16 cellular contexts compared by ENCODE assay signal in genomic region chr5:112084149-112084548, GRCh38.
"Had no signal": no experiment of that assay in that cellular context is flagged by ENCODE, and none has a peak within 500 bp of the region (broad histone marks: within the 10 kb centered on the region; RNA-seq: fewer than 3 reads in every experiment).

No MANE protein-coding gene starts in this region.

- H3K27ac ChIP-seq: brain microvascular endothelial cell, dorsolateral prefrontal cortex, gastroesophageal sphincter, ovary, sigmoid colon, suprapubic skin had no signal

- H3K4me1 Mint-ChIP-seq: activated CD4-positive, alpha-beta T cell treated with anti-CD3 and anti-CD28 coated beads, Interleukin-2, amount 10 ng/mL, durations not matched to agents 7 days and 5 days; activated naive CD4-positive, alpha-beta T cell treated with anti-CD3 and anti-CD28 coated beads, Interleukin-2, amount 50 U/mL, for 24 hours had no signal

- H3K9me3 Mint-ChIP-seq: activated CD4-positive, alpha-beta T cell treated with anti-CD3 and anti-CD28 coated beads, Interleukin-2, amount 10 ng/mL, durations not matched to agents 7 days and 5 days; activated naive CD4-positive, alpha-beta T cell treated with anti-CD3 and anti-CD28 coated beads, Interleukin-2, amount 50 U/mL, for 24 hours; T-helper 1 cell treated with Interleukin-12 subunit alpha and Interleukin-12 subunit beta and Interleukin-4 antibody, amounts not matched to agents 30 μg/mL and 1 μg/mL, for 36 hours; type B pancreatic cell had no signal

- H3K27me3 ChIP-seq: brain microvascular endothelial cell, dorsolateral prefrontal cortex, gastroesophageal sphincter, ovary, sigmoid colon, suprapubic skin had no signal

- H3K27me3 Mint-ChIP-seq: type B pancreatic cell had no signal

- H3K27ac Mint-ChIP-seq: activated CD4-positive, alpha-beta T cell treated with anti-CD3 and anti-CD28 coated beads, Interleukin-2, amount 10 ng/mL, durations not matched to agents 7 days and 5 days; activated naive CD4-positive, alpha-beta T cell treated with anti-CD3 and anti-CD28 coated beads, Interleukin-2, amount 50 U/mL, for 24 hours; T-helper 1 cell treated with Interleukin-12 subunit alpha and Interleukin-12 subunit beta and Interleukin-4 antibody, amounts not matched to agents 30 μg/mL and 1 μg/mL, for 36 hours; type B pancreatic cell had no signal

- ATAC-seq: gastroesophageal sphincter, left ventricle myocardium superior had no signal

- DNase-seq: activated CD4-positive, alpha-beta T cell treated with anti-CD3 and anti-CD28 coated beads, Interleukin-2, amount 10 ng/mL, durations not matched to agents 7 days and 5 days; activated CD4-positive, CD25-positive, alpha-beta regulatory T cell; brain microvascular endothelial cell; cerebellar nuclear complex; dorsolateral prefrontal cortex; kidney; left ventricle myocardium superior; ovary; sigmoid colon; stimulated activated CD4-positive, alpha-beta T cell treated with anti-CD3 and anti-CD28 coated beads, Interleukin-2, amount 100 ng/mL, for 48 hours; stimulated activated naive CD4-positive, alpha-beta T cell treated with Interleukin-2 at 50 U/mL for 16 hours had no signal

- H3K36me3 ChIP-seq: brain microvascular endothelial cell, gastroesophageal sphincter, ovary, sigmoid colon, suprapubic skin had no signal

- H3K4me1 ChIP-seq: gastroesophageal sphincter, sigmoid colon, suprapubic skin had no signal

- H3K4me3 ChIP-seq: dorsolateral prefrontal cortex, gastroesophageal sphincter, ovary, sigmoid colon, suprapubic skin had no signal

- H3K4me3 Mint-ChIP-seq: activated CD4-positive, alpha-beta T cell treated with anti-CD3 and anti-CD28 coated beads, Interleukin-2, amount 10 ng/mL, durations not matched to agents 7 days and 5 days; activated naive CD4-positive, alpha-beta T cell treated with anti-CD3 and anti-CD28 coated beads, Interleukin-2, amount 50 U/mL, for 24 hours; T-helper 1 cell treated with Interleukin-12 subunit alpha and Interleukin-12 subunit beta and Interleukin-4 antibody, amounts not matched to agents 30 μg/mL and 1 μg/mL, for 36 hours; type B pancreatic cell had no signal

- H3K36me3 Mint-ChIP-seq: activated naive CD4-positive, alpha-beta T cell treated with anti-CD3 and anti-CD28 coated beads, Interleukin-2, amount 50 U/mL, for 24 hours; type B pancreatic cell had no signal

- H3K9me3 ChIP-seq: gastroesophageal sphincter, ovary, sigmoid colon, suprapubic skin had no signal
